11 cellular contexts compared by ENCODE assay signal in genomic region chr7:119377-120163, GRCh38.
DNase-seq lines count a peak whose midpoint lies in the region; ATAC-seq and TF ChIP-seq lines count a peak whose summit lies in the region.
"Had no signal": no experiment of that assay in that cellular context is flagged by ENCODE, and none has a peak within 500 bp of the region (broad histone marks: within the 10 kb centered on the region; RNA-seq: fewer than 3 reads in every experiment).

No MANE protein-coding gene starts in this region.

- ATAC-seq in GM19328 (IDR thresholded peaks at IDR 0.05; ENCODE audit: unreplicated experiment) = no peak
- ATAC-seq in GM19455 (IDR thresholded peaks at IDR 0.05; ENCODE audit: unreplicated experiment) = no peak
- no peak for ATAC-seq in HG03025 (IDR thresholded peaks at IDR 0.05; ENCODE audit: low FRiP score, unreplicated experiment)
- ATAC-seq: GM12878 had no signal

- H3K27me3 ChIP-seq in WERI-Rb-1 (ENCODE audit: insufficient read depth, low read depth, severe bottlenecking) (no peaks in the 10 kb centered on the region), left ventricle myocardium inferior (ENCODE audit: low read depth) (peaks cover 31% of the 10 kb centered on the region)

- TF ChIP-seq CTCF in WERI-Rb-1 (IDR thresholded peaks at IDR 0.05; ENCODE audit: low read depth, low read length) (no peak), left ventricle myocardium inferior (IDR thresholded peaks at IDR 0.05; ENCODE audit: borderline replicate concordance) (no peak)

- H3K9me3 ChIP-seq in WERI-Rb-1 (ENCODE audit: severe bottlenecking) (no peaks in the 10 kb centered on the region), left ventricle myocardium inferior (replicated peaks) (peaks cover 1% of the 10 kb centered on the region)

- intact Hi-C loops in left ventricle myocardium inferior (cut with micrococcal nuclease) = no loop called here
- intact Hi-C loops in posterior vena cava (cut with DNase I) = no loop called here

- DNase-seq in ELF-1 (ENCODE audit: low read depth, low spot score) = peak; percentile 57
- peak; percentile 39 for DNase-seq in WERI-Rb-1
- DNase-seq in left ventricle myocardium inferior = peak; percentile 55
- peak; percentile 85 for DNase-seq in posterior vena cava (ENCODE audit: low spot score)
- DNase-seq in NCI-H187 treated with DMSO at 0.1 percent for 48 hours (lab: John Stamatoyannopoulos, UW) = no peak
- DNase-seq: CD8-positive, alpha-beta memory T cell; NCI-H2029 treated with DMSO at 0.1 percent for 48 hours had no signal

- H3K4me3 ChIP-seq in WERI-Rb-1 (ENCODE audit: low read depth, low read length) = no peak overlapping the region
- no peak overlapping the region for H3K4me3 ChIP-seq in left ventricle myocardium inferior
- H3K4me3 ChIP-seq: GM12878 had no signal

- H3K27ac ChIP-seq in WERI-Rb-1 = peak overlapping the region; percentile 44; the same call in 1 of the 2 replicates
- peak overlapping the region; percentile 76 for H3K27ac ChIP-seq in left ventricle myocardium inferior (replicated peaks)

- no peaks in the 10 kb centered on the region for H3K36me3 ChIP-seq in WERI-Rb-1
- no peaks in the 10 kb centered on the region for H3K36me3 ChIP-seq in left ventricle myocardium inferior

- H3K4me1 ChIP-seq in left ventricle myocardium inferior = peaks cover 27% of the 10 kb centered on the region
